6 cellular contexts compared by ENCODE assay signal in the genomic region with DNA sequence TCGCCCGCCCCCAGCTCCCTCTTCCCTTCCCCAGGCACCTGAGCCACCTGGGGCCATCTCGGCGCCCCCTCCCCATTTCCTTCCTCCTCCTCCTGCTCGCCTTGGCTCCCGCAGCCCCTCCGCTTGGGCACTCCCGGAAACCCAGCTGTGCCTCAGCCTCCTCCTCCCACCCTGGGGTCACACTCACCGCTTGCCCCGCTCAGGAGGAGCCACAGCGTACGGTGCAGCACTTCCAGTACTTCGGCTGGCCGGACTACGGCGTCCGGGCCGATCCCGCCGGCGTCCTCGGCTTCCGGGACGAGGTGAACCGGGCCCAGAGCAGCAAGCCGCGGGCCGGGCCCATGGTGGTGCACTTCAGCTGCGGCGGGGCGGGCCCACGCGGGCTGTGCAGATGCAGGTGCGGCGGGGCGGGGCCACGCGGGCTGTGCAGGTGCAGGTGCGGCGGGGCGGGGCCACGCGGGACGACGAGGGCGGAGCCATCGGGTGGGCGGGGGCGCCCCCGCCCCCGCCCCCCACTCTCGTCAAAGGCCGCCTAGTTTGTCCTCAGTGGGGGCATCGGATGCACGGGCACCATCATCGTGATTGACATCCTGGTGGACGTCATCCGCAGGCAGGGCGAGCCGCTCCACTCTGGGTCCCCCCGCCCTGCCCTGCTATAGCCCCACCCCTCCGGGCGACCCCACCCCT. TPM values are rescaled to one million over a fixed set of nuclear protein-coding genes. Genes with fewer than 3 reads are reported as not detected.
A peak's percentile ranks its signal among the peaks of the same experiment; 100 is the strongest.
DNase-seq lines count a peak whose midpoint lies in the region; ATAC-seq lines count a peak whose summit lies in the region.

No MANE protein-coding gene starts in this region.

- H3K36me3 Mint-ChIP-seq in activated CD4-positive, alpha-beta memory T cell treated with anti-CD3 and anti-CD28 coated beads, Interleukin-2, amount 10 ng/mL, durations not matched to agents 7 days and 5 days (ENCODE audit: low read depth): no peaks in the 10 kb centered on the region

- H3K27me3 Mint-ChIP-seq in activated CD4-positive, alpha-beta memory T cell treated with anti-CD3 and anti-CD28 coated beads, Interleukin-2, amount 10 ng/mL, durations not matched to agents 7 days and 5 days: peaks cover 2% of the 10 kb centered on the region

- DNase-seq in activated CD4-positive, alpha-beta T cell treated with anti-CD3 and anti-CD28 coated beads for 4 hours: peak; percentile 42 to 49
- DNase-seq in activated CD4-positive, alpha-beta T cell treated with anti-CD3 and anti-CD28 coated beads, Interleukin-2, amount 50 U/mL, for 48 hours: no peak
- peak; percentile 66 for DNase-seq in activated CD4-positive, alpha-beta memory T cell treated with anti-CD3 and anti-CD28 coated beads, Interleukin-2, amount 10 ng/mL, durations not matched to agents 7 days and 5 days
- DNase-seq in hepatic stellate cell (ENCODE audit: low spot score): no peak

- no peaks in the 10 kb centered on the region for H3K9me3 ChIP-seq in iPS-18a (ENCODE audit: control insufficient read depth, low read depth, low read length)

- H3K4me1 ChIP-seq in iPS-18a (ENCODE audit: control insufficient read depth, low read depth, low read length): peaks cover 6% of the 10 kb centered on the region

- peaks cover 29% of the 10 kb centered on the region for H3K4me1 Mint-ChIP-seq in activated CD4-positive, alpha-beta memory T cell treated with anti-CD3 and anti-CD28 coated beads, Interleukin-2, amount 10 ng/mL, durations not matched to agents 7 days and 5 days

- no peak overlapping the region for H3K27ac Mint-ChIP-seq in activated CD4-positive, alpha-beta memory T cell treated with anti-CD3 and anti-CD28 coated beads, Interleukin-2, amount 10 ng/mL, durations not matched to agents 7 days and 5 days

- H3K27ac ChIP-seq in iPS-18a (ENCODE audit: low read length): no peak overlapping the region

- no peaks in the 10 kb centered on the region for H3K36me3 ChIP-seq in iPS-18a (ENCODE audit: control insufficient read depth, low read depth, low read length)

- CTCF ChIA-PET in activated CD4-positive, alpha-beta memory T cell treated with anti-CD3 and anti-CD28 coated beads, Interleukin-2, amount 10 ng/mL, durations not matched to agents 7 days and 5 days (lab: Charles Lee): no interaction called here

- POLR2A ChIA-PET in activated CD4-positive, alpha-beta memory T cell treated with anti-CD3 and anti-CD28 coated beads, Interleukin-2, amount 10 ng/mL, durations not matched to agents 7 days and 5 days (lab: Charles Lee): interaction anchor here (1.2 kb wide), 1 partner anchor 55 kb away, joined by 3 read pairs; a partner anchor contains a TSS

- H3K27me3 ChIP-seq in iPS-18a (ENCODE audit: control insufficient read depth, insufficient read depth, low read length): peaks cover 51% of the 10 kb centered on the region

- H3K4me3 Mint-ChIP-seq in activated CD4-positive, alpha-beta memory T cell treated with anti-CD3 and anti-CD28 coated beads, Interleukin-2, amount 10 ng/mL, durations not matched to agents 7 days and 5 days: peak overlapping the region; percentile 81

- no peak for ATAC-seq in HG02759 (IDR thresholded peaks at IDR 0.05; ENCODE audit: unreplicated experiment)

- no peak overlapping the region for H3K9ac ChIP-seq in iPS-18a (ENCODE audit: low read length)

- peak overlapping the region; percentile 42 for H3K4me3 ChIP-seq in iPS-18a (ENCODE audit: low read length)

- H3K9me3 Mint-ChIP-seq in activated CD4-positive, alpha-beta memory T cell treated with anti-CD3 and anti-CD28 coated beads, Interleukin-2, amount 10 ng/mL, durations not matched to agents 7 days and 5 days: no peaks in the 10 kb centered on the region

RNA-seq across cellular contexts. Expression of a gene that starts 5.6 kb away (rescaled TPM):
- not detected for total RNA-seq in activated CD4-positive, alpha-beta memory T cell treated with anti-CD3 and anti-CD28 coated beads, Interleukin-2, amount 10 ng/mL, durations not matched to agents 7 days and 5 days

RNA-seq across cellular contexts. Expression of a gene that starts 47.4 kb away (rescaled TPM):
- 10 to 100 TPM; 18.6 to 19.9 TPM for total RNA-seq in activated CD4-positive, alpha-beta memory T cell treated with anti-CD3 and anti-CD28 coated beads, Interleukin-2, amount 10 ng/mL, durations not matched to agents 7 days and 5 days

RNA-seq across cellular contexts. Expression of a gene that starts 48.6 kb away (rescaled TPM):
- 10 to 100 TPM; 18.3 to 22.8 TPM for total RNA-seq in activated CD4-positive, alpha-beta memory T cell treated with anti-CD3 and anti-CD28 coated beads, Interleukin-2, amount 10 ng/mL, durations not matched to agents 7 days and 5 days

RNA-seq across cellular contexts. Expression of a gene that starts 55.2 kb away (rescaled TPM):
- 100 to 1,000 TPM; 593 to 623 TPM for total RNA-seq in activated CD4-positive, alpha-beta memory T cell treated with anti-CD3 and anti-CD28 coated beads, Interleukin-2, amount 10 ng/mL, durations not matched to agents 7 days and 5 days

Comparison
In these comparisons a context has a peak if more than half of its experiments do, and no peak if none do; other contexts are left out.
1. DNase-seq: peak in activated CD4-positive, alpha-beta T cell treated with anti-CD3 and anti-CD28 coated beads for 4 hours (2 of 2) and activated CD4-positive, alpha-beta memory T cell treated with anti-CD3 and anti-CD28 coated beads, Interleukin-2, amount 10 ng/mL, durations not matched to agents 7 days and 5 days (single experiment); none in activated CD4-positive, alpha-beta T cell treated with anti-CD3 and anti-CD28 coated beads, Interleukin-2, amount 50 U/mL, for 48 hours (0 of 2) and hepatic stellate cell (single experiment).